In genomic region chr10:60572511-60573194, GRCh38 we compare ENCODE assay signal across 8 cellular contexts.
DNase-seq lines count a peak whose midpoint lies in the region; ATAC-seq and TF ChIP-seq lines count a peak whose summit lies in the region.

No MANE protein-coding gene starts in this region.

- peak overlapping the region; percentile 94 for H3K4me3 Mint-ChIP-seq in activated CD4-positive, alpha-beta T cell treated with anti-CD3 and anti-CD28 coated beads, Interleukin-2, amount 10 ng/mL, durations not matched to agents 24 days and 14 days
- peak overlapping the region; percentile 84 to 86 for H3K4me3 Mint-ChIP-seq in stimulated activated naive CD8-positive, alpha-beta T cell treated with anti-CD3 and anti-CD28 coated beads, Interleukin-15, amount 100 ng/mL, for 72 hours

- peak overlapping the region; percentile 15; the same call in 1 of the 2 replicates for H3K9ac ChIP-seq in HUES64 (ENCODE audit: low read depth, low read length)

- H3K27me3 Mint-ChIP-seq in activated CD4-positive, alpha-beta T cell treated with anti-CD3 and anti-CD28 coated beads, Interleukin-2, amount 10 ng/mL, durations not matched to agents 24 days and 14 days, result no peaks in the 10 kb centered on the region
- peaks cover 8% of the 10 kb centered on the region for H3K27me3 Mint-ChIP-seq in stimulated activated naive CD8-positive, alpha-beta T cell treated with anti-CD3 and anti-CD28 coated beads, Interleukin-15, amount 100 ng/mL, for 72 hours

- peaks cover 2% of the 10 kb centered on the region; the same call in 1 of the 2 replicates for H3K9me3 ChIP-seq in HUES64 (ENCODE audit: insufficient read depth, low read depth, low read length)

- peaks cover 25% of the 10 kb centered on the region for H3K36me3 Mint-ChIP-seq in activated CD4-positive, alpha-beta T cell treated with anti-CD3 and anti-CD28 coated beads, Interleukin-2, amount 10 ng/mL, durations not matched to agents 24 days and 14 days (ENCODE audit: low read depth)

- H3K9me3 Mint-ChIP-seq in activated CD4-positive, alpha-beta T cell treated with anti-CD3 and anti-CD28 coated beads, Interleukin-2, amount 10 ng/mL, durations not matched to agents 24 days and 14 days, result peaks cover 6% of the 10 kb centered on the region
- H3K9me3 Mint-ChIP-seq in stimulated activated naive CD8-positive, alpha-beta T cell treated with anti-CD3 and anti-CD28 coated beads, Interleukin-15, amount 100 ng/mL, for 72 hours, result peaks cover 11% of the 10 kb centered on the region in 2 donors

- peaks cover 48% of the 10 kb centered on the region for H3K4me1 Mint-ChIP-seq in activated CD4-positive, alpha-beta T cell treated with anti-CD3 and anti-CD28 coated beads, Interleukin-2, amount 10 ng/mL, durations not matched to agents 24 days and 14 days
- peaks cover 37% of the 10 kb centered on the region for H3K4me1 Mint-ChIP-seq in stimulated activated naive CD8-positive, alpha-beta T cell treated with anti-CD3 and anti-CD28 coated beads, Interleukin-15, amount 100 ng/mL, for 72 hours

- intact Hi-C loops in activated CD4-positive, alpha-beta T cell treated with anti-CD3 and anti-CD28 coated beads, Interleukin-2, amount 10 ng/mL, durations not matched to agents 24 days and 14 days (cut with micrococcal nuclease), result loop anchor here (1.0 to 2.0 kb wide), 7 partner anchors 22 to 691 kb away; no protein-coding TSS in a partner anchor

- no peak for TF ChIP-seq CTCF in epithelial cell of esophagus (IDR thresholded peaks at IDR 0.05; ENCODE audit: insufficient read depth, low read depth, low read length, missing control alignments)

- H3K27ac Mint-ChIP-seq in activated CD4-positive, alpha-beta T cell treated with anti-CD3 and anti-CD28 coated beads, Interleukin-2, amount 10 ng/mL, durations not matched to agents 24 days and 14 days, result peak overlapping the region; percentile 90
- peak overlapping the region; percentile 61 to 98 for H3K27ac Mint-ChIP-seq in stimulated activated naive CD8-positive, alpha-beta T cell treated with anti-CD3 and anti-CD28 coated beads, Interleukin-15, amount 100 ng/mL, for 72 hours

- peaks cover 53% of the 10 kb centered on the region for H3K4me1 ChIP-seq in HUES64 (ENCODE audit: insufficient read depth, low read length)

- peak overlapping the region; percentile 24; the same call in 1 of the 2 replicates for H3K27ac ChIP-seq in HUES64 (ENCODE audit: low read depth, low read length)

- ATAC-seq in stimulated activated naive CD8-positive, alpha-beta T cell treated with anti-CD3 and anti-CD28 coated beads, Interleukin-15, amount 100 ng/mL, for 72 hours, result peak; percentile 53

- 18% methylated on average over 10 of the region's 12 CpGs for WGBS in HUES64

- H3K4me3 ChIP-seq in HUES64 (ENCODE audit: low read length), result peak overlapping the region; percentile 41
- peak overlapping the region; percentile 29 for H3K4me3 ChIP-seq in epithelial cell of esophagus (ENCODE audit: low read length)

- H3K27me3 ChIP-seq in HUES64 (ENCODE audit: insufficient read depth, low read length), result no peaks in the 10 kb centered on the region

- no peaks in the 10 kb centered on the region for H3K36me3 ChIP-seq in HUES64 (ENCODE audit: insufficient read depth, low read length)

- peak; percentile 51 for DNase-seq in DMS 273 (lab: John Stamatoyannopoulos, UW; ENCODE audit: unreplicated experiment)
- peak; percentile 76 for DNase-seq in activated CD4-positive, alpha-beta T cell treated with anti-CD3 and anti-CD28 coated beads, Interleukin-2, amount 10 ng/mL, durations not matched to agents 24 days and 14 days
- DNase-seq in epithelial cell of esophagus (ENCODE audit: low read depth), result peak; percentile 60
- peak; percentile 70 for DNase-seq in mucosa of gallbladder (ENCODE audit: low spot score)
- peak; percentile 34 to 62 for DNase-seq in stimulated activated naive CD8-positive, alpha-beta T cell treated with anti-CD3 and anti-CD28 coated beads, Interleukin-15, amount 100 ng/mL, for 72 hours
- DNase-seq in DMS79 (lab: John Stamatoyannopoulos, UW), result no peak
- no peak for DNase-seq in NCI-H2029 (lab: John Stamatoyannopoulos, UW)

Comparison
In these comparisons a context has a peak if more than half of its experiments do, and no peak if none do; other contexts are left out.
1. DNase-seq: peak in DMS 273 (single experiment), activated CD4-positive, alpha-beta T cell treated with anti-CD3 and anti-CD28 coated beads, Interleukin-2, amount 10 ng/mL, durations not matched to agents 24 days and 14 days (single experiment), epithelial cell of esophagus (single experiment), mucosa of gallbladder (single experiment) and stimulated activated naive CD8-positive, alpha-beta T cell treated with anti-CD3 and anti-CD28 coated beads, Interleukin-15, amount 100 ng/mL, for 72 hours (2 of 2); none in DMS79 (single experiment) and NCI-H2029 (single experiment).